ENCODE assay signal across 2 cellular contexts in the genomic region with DNA sequence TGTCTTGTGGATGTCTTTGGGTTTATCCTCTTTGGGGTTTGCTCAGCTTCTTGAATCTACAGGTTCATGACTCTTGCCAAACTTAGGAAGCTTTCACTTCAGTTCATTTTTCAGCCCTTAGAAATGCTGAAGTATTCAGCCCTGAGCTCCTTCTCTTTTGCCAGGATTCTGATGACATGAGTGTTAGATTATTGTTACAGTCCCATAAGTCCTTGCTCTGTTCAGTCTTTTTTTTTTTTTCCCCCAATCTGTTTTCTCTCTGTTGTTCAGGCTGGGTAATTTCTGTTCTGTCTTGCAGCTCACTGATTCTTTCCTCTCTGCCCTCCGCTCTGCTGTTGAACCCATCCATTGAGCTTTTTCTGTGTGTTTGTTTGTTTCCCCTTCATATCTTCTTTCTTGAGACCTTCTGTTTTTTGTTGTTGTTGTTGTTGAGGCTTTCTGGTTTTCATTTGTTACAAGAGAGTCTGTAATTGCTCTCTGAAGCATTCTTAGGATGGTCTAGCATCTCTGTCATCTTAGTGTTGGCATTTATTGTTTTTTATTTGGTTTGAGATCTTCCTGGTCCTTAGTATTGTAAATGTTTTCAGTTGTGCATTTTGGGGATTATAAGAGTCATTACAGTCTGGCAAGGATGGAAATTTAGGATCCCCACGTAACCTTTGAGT.
TF ChIP-seq lines count a peak whose summit lies in the region.

No MANE protein-coding gene starts in this region.

TF ChIP-seq in GM12878, 131 proteins besides CTCF, POLR2A, EP300 and RAD21 (continued from another document):
- TF ChIP-seq, protein P1, sequence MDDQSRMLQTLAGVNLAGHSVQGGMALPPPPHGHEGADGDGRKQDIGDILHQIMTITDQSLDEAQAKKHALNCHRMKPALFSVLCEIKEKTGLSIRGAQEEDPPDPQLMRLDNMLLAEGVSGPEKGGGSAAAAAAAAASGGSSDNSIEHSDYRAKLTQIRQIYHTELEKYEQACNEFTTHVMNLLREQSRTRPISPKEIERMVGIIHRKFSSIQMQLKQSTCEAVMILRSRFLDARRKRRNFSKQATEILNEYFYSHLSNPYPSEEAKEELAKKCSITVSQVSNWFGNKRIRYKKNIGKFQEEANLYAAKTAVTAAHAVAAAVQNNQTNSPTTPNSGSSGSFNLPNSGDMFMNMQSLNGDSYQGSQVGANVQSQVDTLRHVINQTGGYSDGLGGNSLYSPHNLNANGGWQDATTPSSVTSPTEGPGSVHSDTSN (IDR thresholded peaks at IDR 0.05; ENCODE audit: insufficient replicate concordance, low read depth, low read length): no peak
- TF ChIP-seq IKZF1 (conservative IDR thresholded peaks at IDR 0.05): no peak

TF ChIP-seq in HEK293T, 16 proteins besides CTCF, POLR2A, EP300 and RAD21 (continued from another document):
- no peak for TF ChIP-seq LEF1 (IDR thresholded peaks at IDR 0.05; ENCODE audit: borderline replicate concordance)
- TF ChIP-seq, protein P2, sequence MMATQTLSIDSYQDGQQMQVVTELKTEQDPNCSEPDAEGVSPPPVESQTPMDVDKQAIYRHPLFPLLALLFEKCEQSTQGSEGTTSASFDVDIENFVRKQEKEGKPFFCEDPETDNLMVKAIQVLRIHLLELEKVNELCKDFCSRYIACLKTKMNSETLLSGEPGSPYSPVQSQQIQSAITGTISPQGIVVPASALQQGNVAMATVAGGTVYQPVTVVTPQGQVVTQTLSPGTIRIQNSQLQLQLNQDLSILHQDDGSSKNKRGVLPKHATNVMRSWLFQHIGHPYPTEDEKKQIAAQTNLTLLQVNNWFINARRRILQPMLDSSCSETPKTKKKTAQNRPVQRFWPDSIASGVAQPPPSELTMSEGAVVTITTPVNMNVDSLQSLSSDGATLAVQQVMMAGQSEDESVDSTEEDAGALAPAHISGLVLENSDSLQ (IDR thresholded peaks at IDR 0.05): no peak
- TF ChIP-seq TARDBP (IDR thresholded peaks at IDR 0.05): no peak
- no peak for TF ChIP-seq SUZ12 (IDR thresholded peaks at IDR 0.05)
- TF ChIP-seq ZNF384 (IDR thresholded peaks at IDR 0.05): no peak
- TF ChIP-seq CTBP1 (IDR thresholded peaks at IDR 0.05; ENCODE audit: borderline replicate concordance): no peak
- TF ChIP-seq NFRKB (IDR thresholded peaks at IDR 0.05): no peak
- TF ChIP-seq L3MBTL2 (conservative IDR thresholded peaks at IDR 0.05): no peak
- no peak for TF ChIP-seq FOXM1 (IDR thresholded peaks at IDR 0.05; ENCODE audit: borderline replicate concordance)
